ENCODE assay signal across 8 cellular contexts in genomic region chr11:12963789-12964536, GRCh38. TPM values are rescaled to one million over a fixed set of nuclear protein-coding genes. Genes with fewer than 3 reads are reported as not detected.
DNase-seq lines count a peak whose midpoint lies in the region; ATAC-seq and FAIRE-seq lines count a peak whose summit lies in the region.

No MANE protein-coding gene starts in this region.

- H3K4me3 ChIP-seq in GM23248 = no peak overlapping the region
- H3K4me3 ChIP-seq in small intestine (ENCODE audit: low read depth in 1 of 2, low read length in 2 of 2) = no peak overlapping the region

- no peak for ATAC-seq in HG03025 (IDR thresholded peaks at IDR 0.05; ENCODE audit: low FRiP score, unreplicated experiment)

- H3K4me2 ChIP-seq in GM23248 (ENCODE audit: unreplicated experiment) = no peak overlapping the region

- H3F3A ChIP-seq in GM23248 (ENCODE audit: insufficient read depth) = no peaks in the 10 kb centered on the region

- H4K20me1 ChIP-seq in GM23248 (ENCODE audit: insufficient read depth) = no peaks in the 10 kb centered on the region

- WGBS in GM23248 (ENCODE audit: low coverage in 1 of 2, low lambda C conversion rate in 2 of 2, missing lambda C conversion rate in 2 of 2), 2 experiments = 8 to 9% methylated on average over 13 of the region's 13 CpGs
- 9 to 16% (median 13%) methylated on average over 13 of the region's 13 CpGs for WGBS in small intestine, 3 donors

- no peak overlapping the region for H3K9ac ChIP-seq in GM23248

- H3K9me2 ChIP-seq in GM23248 (ENCODE audit: insufficient read depth) = no peaks in the 10 kb centered on the region

- H3K9me3 ChIP-seq in GM23248 (ENCODE audit: low read depth) (no peaks in the 10 kb centered on the region), small intestine (ENCODE audit: control insufficient read depth, low read depth) (no peaks in the 10 kb centered on the region)

- H3K4me1 ChIP-seq in GM23248 (ENCODE audit: insufficient read depth) (peaks cover 3% of the 10 kb centered on the region; the same call in 1 of the 2 replicates), small intestine (ENCODE audit: control insufficient read depth in 2 of 2, insufficient read depth in 1 of 2, low read depth in 1 of 2, low read length in 1 of 2) (no peaks in the 10 kb centered on the region)

- H2AFZ ChIP-seq in GM23248 = peak overlapping the region; percentile 38; the same call in 1 of the 2 replicates

- H3K27me3 ChIP-seq in GM23248 (replicated peaks; ENCODE audit: insufficient read depth) (no peaks in the 10 kb centered on the region), small intestine (ENCODE audit: control insufficient read depth in 2 of 2, insufficient read depth in 2 of 2, low read length in 2 of 2) (no peaks in the 10 kb centered on the region)

- DNase-seq in ELR (ENCODE audit: low read depth) = peak; percentile 75
- peak; percentile 73 for DNase-seq in GM23248
- DNase-seq in M059J (ENCODE audit: low read depth) = peak; percentile 65
- DNase-seq in T-helper 1 cell = peak; percentile 13 to 43 (median 26)
- DNase-seq in amygdala (lab: John Stamatoyannopoulos, UW) = peak in 49 of 56 donors; percentile 2 to 75 (median 34)
- DNase-seq in hepatic stellate cell (ENCODE audit: low spot score) = peak; percentile 76
- peak; percentile 69 for DNase-seq in small intestine

- no peaks in the 10 kb centered on the region for H3K36me3 ChIP-seq in GM23248 (ENCODE audit: low read depth)
- no peaks in the 10 kb centered on the region for H3K36me3 ChIP-seq in small intestine (ENCODE audit: control insufficient read depth in 2 of 2, insufficient read depth in 2 of 2, low read length in 2 of 2)

- H3K27ac ChIP-seq in GM23248 (no peak overlapping the region), small intestine (ENCODE audit: low read depth in 1 of 2, low read length in 1 of 2) (no peak overlapping the region)

- FAIRE-seq in small intestine (lab: Jason Lieb, UNC) = no peak

- in situ Hi-C loops in GM23248 (cut with MboI) = loop anchor here (5.0 to 10.0 kb wide), 2 partner anchors 188 to 381 kb away; no protein-coding TSS in a partner anchor

- no peaks in the 10 kb centered on the region for H3K79me2 ChIP-seq in GM23248 (ENCODE audit: insufficient read depth)

RNA-seq across cellular contexts. Expression of gene RASSF10, which starts 45.2 kb away (rescaled TPM):
- total RNA-seq in GM23248 (2014; rRNA removed; shearing (Covaris generic)) = not detected in 2 replicates
- polyA plus RNA-seq in GM23248 (2016; fragmentation: Nextera tagmentation; extraction: Ambion mirVana) = not detected in 2 replicates
- total RNA-seq in M059J (2014; rRNA removed; shearing (Covaris generic)) = not detected in 2 replicates
- 1 to 10 TPM in 1 of 3 donors, not detected in 2; 1.4 TPM for polyA plus RNA-seq in small intestine

Comparison
In these comparisons a context has a peak if more than half of its experiments do, and no peak if none do; other contexts are left out.
1. DNase-seq: peak in every context shown above with its lines; median percentile 76 in hepatic stellate cell; 75 in ELR; 73 in GM23248; 69 in small intestine; 65 in M059J; 34 in amygdala; 26 in T-helper 1 cell.